10 cellular contexts compared by ENCODE assay signal in the genomic region with DNA sequence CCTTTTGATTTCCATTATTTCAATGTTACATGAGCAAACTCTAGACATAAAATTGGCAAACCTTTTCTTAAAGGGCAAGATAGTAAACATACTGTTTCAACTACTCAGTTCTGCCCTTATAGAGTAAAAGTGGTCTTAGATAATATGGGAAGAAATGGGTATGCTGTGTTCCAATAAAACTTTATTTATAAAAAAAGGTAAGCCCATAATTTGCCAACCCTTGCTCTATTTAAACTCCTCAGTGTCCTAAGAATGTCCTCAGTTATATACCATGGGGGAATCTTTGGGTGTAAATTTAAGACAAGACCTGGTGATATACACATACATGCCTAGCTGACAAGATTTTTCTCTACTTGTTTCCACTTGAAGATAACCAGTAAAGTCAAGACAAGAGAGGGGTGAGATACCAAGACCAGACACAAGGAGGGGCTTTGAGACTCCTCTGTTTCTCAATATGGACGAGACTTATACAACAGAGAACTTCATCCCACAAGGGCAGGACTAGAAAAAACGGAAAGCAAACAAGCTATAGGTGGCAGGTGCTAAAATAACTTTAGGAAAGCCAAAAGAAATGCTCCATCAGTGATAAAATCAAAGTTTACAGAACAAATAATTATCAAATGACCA. TPM values are rescaled to one million over a fixed set of nuclear protein-coding genes. Genes with fewer than 3 reads are reported as not detected.
DNase-seq lines count a peak whose midpoint lies in the region; ATAC-seq and TF ChIP-seq lines count a peak whose summit lies in the region.
"Had no signal": no experiment of that assay in that cellular context is flagged by ENCODE, and none has a peak within 500 bp of the region (broad histone marks: within the 10 kb centered on the region; RNA-seq: fewer than 3 reads in every experiment).

No MANE protein-coding gene starts in this region.

- H3K36me3 Mint-ChIP-seq in memory B cell, result peaks cover 26% of the 10 kb centered on the region

- no peaks in the 10 kb centered on the region for H3K27me3 Mint-ChIP-seq in memory B cell

- peak; percentile 28 for DNase-seq in GM06990 (ENCODE audit: extremely low read depth, insufficient read length)
- peak; percentile 41 for DNase-seq in HT-29 (ENCODE audit: low spot score)
- peak; percentile 11 for DNase-seq in adipocyte (ENCODE audit: low read depth)
- DNase-seq in memory B cell (ENCODE audit: low spot score in 2 of 2), result no peak
- DNase-seq in pons (ENCODE audit: low spot score), result no peak
- DNase-seq in left ventricle myocardium superior, result no peak
- no peak for DNase-seq in GM03348 (ENCODE audit: low spot score)
- DNase-seq: effector memory CD4-positive, alpha-beta T cell; NK-92 treated with Interleukin-12 subunit alpha and Interleukin-12 subunit beta, amount 100 ng/mL, for 24 hours had no signal

- peaks cover 2% of the 10 kb centered on the region for H3K36me3 ChIP-seq in GM06990 (ENCODE audit: control insufficient read depth, insufficient read depth, low read length)
- H3K36me3 ChIP-seq in adipocyte (ENCODE audit: control insufficient read depth, insufficient read depth, low read length, severe bottlenecking), result no peaks in the 10 kb centered on the region

- no peak overlapping the region for H3K9ac ChIP-seq in adipocyte (ENCODE audit: low read length)

- H3K27me3 ChIP-seq in GM06990 (replicated peaks; ENCODE audit: control insufficient read depth, insufficient read depth, low read length) (no peaks in the 10 kb centered on the region), adipocyte (replicated peaks; ENCODE audit: control insufficient read depth, insufficient read depth, low read length) (no peaks in the 10 kb centered on the region)

- ATAC-seq in memory B cell (ENCODE audit: low read depth), result peak; percentile 53
- no peak for ATAC-seq in left ventricle myocardium superior
- no peak for ATAC-seq in HG03565 (IDR thresholded peaks at IDR 0.05; ENCODE audit: unreplicated experiment)

- intact Hi-C loops in left ventricle myocardium superior (cut with micrococcal nuclease), result no loop called here

- no peaks in the 10 kb centered on the region for H3K9me3 ChIP-seq in adipocyte (ENCODE audit: control insufficient read depth, low read length)

- H3K9me3 Mint-ChIP-seq in memory B cell, result no peaks in the 10 kb centered on the region

- H3K4me3 ChIP-seq in GM06990 (replicated peaks; ENCODE audit: low read depth, low read length) (no peak overlapping the region), adipocyte (ENCODE audit: low read length) (no peak overlapping the region)

- H3K4me1 Mint-ChIP-seq in memory B cell, result peaks cover 36% of the 10 kb centered on the region

- peak; percentile 40 for TF ChIP-seq CTCF in GM06990 (IDR thresholded peaks at IDR 0.05; ENCODE audit: insufficient read depth, low read length, poor library complexity, severe bottlenecking)

- peaks cover 13% of the 10 kb centered on the region for H3K4me1 ChIP-seq in adipocyte (ENCODE audit: control insufficient read depth, insufficient read depth, low read length)

- no peak overlapping the region for H3K4me3 Mint-ChIP-seq in memory B cell

- peak overlapping the region; percentile 81 for H3K27ac Mint-ChIP-seq in memory B cell

RNA-seq across cellular contexts. Expression of gene SNX3, which starts 10.5 kb away (rescaled TPM):
- 61.7 and 67.6 TPM in 2 replicates for total RNA-seq in HT-29 (2014; rRNA removed; shearing (Covaris generic))
- 268 TPM for total RNA-seq in left ventricle myocardium superior

RNA-seq across cellular contexts. Expression of gene AFG1L, which starts 44.5 kb away (rescaled TPM):
- total RNA-seq in HT-29 (2014; rRNA removed; shearing (Covaris generic)), result 0.91 and 2.5 TPM in 2 replicates
- total RNA-seq in left ventricle myocardium superior, result 12.4 TPM

Comparison
In these comparisons a context has a peak if more than half of its experiments do, and no peak if none do; other contexts are left out.
1. DNase-seq: peak in GM06990 (single experiment), HT-29 (single experiment) and adipocyte (single experiment); none in memory B cell (0 of 2), pons (single experiment), left ventricle myocardium superior (single experiment) and GM03348 (single experiment).